Comparison of ENCODE assay signal across 9 cellular contexts in genomic region chr2:54503192-54503591, GRCh38. TPM values are rescaled to one million over a fixed set of nuclear protein-coding genes. Genes with fewer than 3 reads are reported as not detected.
DNase-seq lines count a peak whose midpoint lies in the region; ATAC-seq and TF ChIP-seq lines count a peak whose summit lies in the region.
"Had no signal": no experiment of that assay in that cellular context is flagged by ENCODE, and none has a peak within 500 bp of the region (broad histone marks: within the 10 kb centered on the region; RNA-seq: fewer than 3 reads in every experiment).

No MANE protein-coding gene starts in this region.

- no peaks in the 10 kb centered on the region for H3K36me3 ChIP-seq in NT2/D1 (ENCODE audit: insufficient read depth, insufficient read length, low read length)
- no peaks in the 10 kb centered on the region for H3K36me3 ChIP-seq in body of pancreas (replicated peaks in 1 of 2; ENCODE audit: insufficient read depth in 1 of 2, low read depth in 2 of 2)
- H3K36me3 ChIP-seq: Peyer's patch had no signal

- TF ChIP-seq CTCF in body of pancreas (IDR thresholded peaks at IDR 0.05) = peak; percentile 11 to 56 (median 47)

- WGBS in body of pancreas, 2 donors = 68 to 74% methylated on average over 3 of the region's 3 CpGs

- H3K9ac ChIP-seq in NT2/D1 (ENCODE audit: insufficient read length, low read depth) = no peak overlapping the region

- intact Hi-C loops in body of pancreas (cut with DNase I) = no loop called here

- no peak overlapping the region for H3K4me3 ChIP-seq in NT2/D1 (ENCODE audit: insufficient read length, low read depth)
- no peak overlapping the region for H3K4me3 ChIP-seq in body of pancreas
- H3K4me3 ChIP-seq: Peyer's patch had no signal

- ATAC-seq in GM19043 (IDR thresholded peaks at IDR 0.05; ENCODE audit: low read depth, unreplicated experiment) (peak; percentile 55), body of pancreas (no peak), GM18520 (IDR thresholded peaks at IDR 0.05; ENCODE audit: unreplicated experiment) (no peak)

- DNase-seq in CMK (ENCODE audit: low read depth) (peak; percentile 45), NT2/D1 (ENCODE audit: low read depth, low spot score) (peak; percentile 64), body of pancreas (peak in 3 of 4 donors; percentile 18 to 48 (median 37)), midbrain (lab: John Stamatoyannopoulos, UW) (peak; percentile 19), DMS153 treated with DMSO at 0.1 percent for 48 hours (lab: John Stamatoyannopoulos, UW; ENCODE audit: unreplicated experiment) (no peak), cerebellar nuclear complex (lab: John Stamatoyannopoulos, UW) (no peak)

- H3K27me3 ChIP-seq in NT2/D1 (ENCODE audit: insufficient read depth, insufficient read length) = no peaks in the 10 kb centered on the region
- no peaks in the 10 kb centered on the region for H3K27me3 ChIP-seq in body of pancreas
- H3K27me3 ChIP-seq: Peyer's patch had no signal

- no peaks in the 10 kb centered on the region for H3K9me3 ChIP-seq in NT2/D1 (ENCODE audit: insufficient read depth, low read length)
- no peaks in the 10 kb centered on the region for H3K9me3 ChIP-seq in body of pancreas
- H3K9me3 ChIP-seq: Peyer's patch had no signal

- no peak for TF ChIP-seq POLR2A in body of pancreas (IDR thresholded peaks at IDR 0.05)

- H3K4me1 ChIP-seq in NT2/D1 (ENCODE audit: insufficient read depth, insufficient read length) (no peaks in the 10 kb centered on the region), body of pancreas (peaks cover 16% of the 10 kb centered on the region)

- no peak overlapping the region for H3K27ac ChIP-seq in body of pancreas

RNA-seq across cellular contexts. Expression of gene SPTBN1, which starts 47.1 kb away (rescaled TPM):
- 100 to 1,000 TPM; 186 to 195 TPM for total RNA-seq in body of pancreas

Comparison
In these comparisons a context has a peak if more than half of its experiments do, and no peak if none do; other contexts are left out.
1. DNase-seq: peak in CMK (single experiment), NT2/D1 (single experiment), body of pancreas (3 of 4) and midbrain (single experiment); none in DMS153 treated with DMSO at 0.1 percent for 48 hours (single experiment) and cerebellar nuclear complex (0 of 2).